19 cellular contexts compared by ENCODE assay signal in genomic region chr18:70578480-70578879, GRCh38.
DNase-seq lines count a peak whose midpoint lies in the region; ATAC-seq and TF ChIP-seq lines count a peak whose summit lies in the region.
"Had no signal": no experiment of that assay in that cellular context is flagged by ENCODE, and none has a peak within 500 bp of the region (broad histone marks: within the 10 kb centered on the region; RNA-seq: fewer than 3 reads in every experiment).

No MANE protein-coding gene starts in this region.

- no peak overlapping the region for H3K9ac ChIP-seq in neural progenitor cell

- no peak overlapping the region for H3K27ac Mint-ChIP-seq in neural progenitor cell
- H3K27ac Mint-ChIP-seq in activated T-cell treated with anti-CD3 and anti-CD28 coated beads, Interleukin-2, amount 50 U/mL, for 72 hours, result no peak overlapping the region

- peaks cover 4% of the 10 kb centered on the region for H3K27me3 Mint-ChIP-seq in neural progenitor cell (ENCODE audit: insufficient read depth, low read depth)
- H3K27me3 Mint-ChIP-seq in activated T-cell treated with anti-CD3 and anti-CD28 coated beads, Interleukin-2, amount 50 U/mL, for 72 hours (ENCODE audit: low read depth), result no peaks in the 10 kb centered on the region

- H3K27me3 ChIP-seq in WERI-Rb-1 (ENCODE audit: insufficient read depth, low read depth, severe bottlenecking) (no peaks in the 10 kb centered on the region), neural progenitor cell (no peaks in the 10 kb centered on the region)
- H3K27me3 ChIP-seq: cardiac muscle cell, gastrocnemius medialis, ovary had no signal

- peak overlapping the region; percentile 85 for H2AFZ ChIP-seq in neural progenitor cell (replicated peaks)

- H3K9me3 ChIP-seq in WERI-Rb-1 (ENCODE audit: severe bottlenecking) (no peaks in the 10 kb centered on the region), neural progenitor cell (ENCODE audit: low read depth) (no peaks in the 10 kb centered on the region)
- H3K9me3 ChIP-seq: gastrocnemius medialis, ovary, thoracic aorta had no signal

- H3K4me3 ChIP-seq in WERI-Rb-1 (ENCODE audit: low read depth, low read length), result no peak overlapping the region
- H3K4me3 ChIP-seq in neural progenitor cell, result no peak overlapping the region
- H3K4me3 ChIP-seq: cardiac muscle cell, gastrocnemius medialis, K562, ovary, thoracic aorta had no signal

- peak; percentile 5 to 6 for DNase-seq in activated CD4-positive, alpha-beta T cell treated with anti-CD3 and anti-CD28 coated beads, Interleukin-2, amount 50 U/mL, for 48 hours
- no peak for DNase-seq in activated CD4-positive, alpha-beta T cell treated with anti-CD3 and anti-CD28 coated beads, Interleukin-2, amount 50 U/mL, for 4 hours
- no peak for DNase-seq in WERI-Rb-1
- DNase-seq in neural progenitor cell (ENCODE audit: low spot score), result peak; percentile 78
- DNase-seq in activated T-cell treated with anti-CD3 and anti-CD28 coated beads, Interleukin-2, amount 50 U/mL, for 72 hours, result no peak
- DNase-seq in NCI-H2171 treated with DMSO at 0.1 percent for 48 hours (lab: John Stamatoyannopoulos, UW), result no peak
- DNase-seq: activated naive CD4-positive, alpha-beta T cell treated with anti-CD3 and anti-CD28 coated beads, Interleukin-2, amount 50 U/mL, for 16 hours; gastrocnemius medialis; midbrain; NCI-H1694 treated with DMSO at 0.1 percent for 48 hours; NCI-H774; ovary; SIG-M5; stimulated activated CD4-positive, alpha-beta T cell treated with anti-CD3 and anti-CD28 coated beads, Interleukin-15, amount 100 ng/mL, for 24 hours had no signal

- peaks cover 24% of the 10 kb centered on the region for H3K4me1 Mint-ChIP-seq in neural progenitor cell
- no peaks in the 10 kb centered on the region for H3K4me1 Mint-ChIP-seq in activated T-cell treated with anti-CD3 and anti-CD28 coated beads, Interleukin-2, amount 50 U/mL, for 72 hours (ENCODE audit: low read depth)

- H3K36me3 ChIP-seq in WERI-Rb-1 (no peaks in the 10 kb centered on the region), neural progenitor cell (no peaks in the 10 kb centered on the region)
- H3K36me3 ChIP-seq: cardiac muscle cell, gastrocnemius medialis, ovary, thoracic aorta had no signal

- TF ChIP-seq EP300 in Ishikawa (IDR thresholded peaks at IDR 0.05; ENCODE audit: borderline replicate concordance), result no peak

- no peaks in the 10 kb centered on the region for H3K36me3 Mint-ChIP-seq in neural progenitor cell
- H3K36me3 Mint-ChIP-seq in activated T-cell treated with anti-CD3 and anti-CD28 coated beads, Interleukin-2, amount 50 U/mL, for 72 hours (ENCODE audit: insufficient read depth in 2 of 2), result no peaks in the 10 kb centered on the region

- TF ChIP-seq CTCF in WERI-Rb-1 (IDR thresholded peaks at IDR 0.05; ENCODE audit: low read depth, low read length), result 0 out of 2 replicates have a peak, but pooled peaks have one; percentile 14
- peak; percentile 78 for TF ChIP-seq CTCF in neural progenitor cell (IDR thresholded peaks at IDR 0.05)

- H3K4me3 Mint-ChIP-seq in neural progenitor cell, result no peak overlapping the region
- H3K4me3 Mint-ChIP-seq in activated T-cell treated with anti-CD3 and anti-CD28 coated beads, Interleukin-2, amount 50 U/mL, for 72 hours, result no peak overlapping the region

- H3K27ac ChIP-seq in WERI-Rb-1 (no peak overlapping the region), neural progenitor cell (no peak overlapping the region)
- H3K27ac ChIP-seq: cardiac muscle cell, gastrocnemius medialis, ovary, thoracic aorta had no signal

- no peaks in the 10 kb centered on the region for H3K79me2 ChIP-seq in neural progenitor cell (ENCODE audit: low read depth)

- no peaks in the 10 kb centered on the region for H3F3A ChIP-seq in neural progenitor cell (ENCODE audit: low read depth)

- TF ChIP-seq RAD21 in Ishikawa (IDR thresholded peaks at IDR 0.05; ENCODE audit: low read depth), result peak; percentile 25; the same call in 1 of the 2 replicates

- H4K20me1 ChIP-seq in neural progenitor cell (ENCODE audit: low read depth), result no peaks in the 10 kb centered on the region

- H3K4me2 ChIP-seq in neural progenitor cell, result no peak overlapping the region

- H3K9me3 Mint-ChIP-seq in neural progenitor cell, result peaks cover 6% of the 10 kb centered on the region
- H3K9me3 Mint-ChIP-seq in activated T-cell treated with anti-CD3 and anti-CD28 coated beads, Interleukin-2, amount 50 U/mL, for 72 hours, result peaks cover 3 to 6% of the 10 kb centered on the region in 2 donors

- H3K4me1 ChIP-seq in neural progenitor cell, result no peaks in the 10 kb centered on the region
- H3K4me1 ChIP-seq: gastrocnemius medialis had no signal

- ATAC-seq in activated T-cell treated with anti-CD3 and anti-CD28 coated beads, Interleukin-2, amount 50 U/mL, for 72 hours (replicated peaks in 1 of 2), result no peak
- ATAC-seq in HG02852 (IDR thresholded peaks at IDR 0.05; ENCODE audit: unreplicated experiment), result no peak
- ATAC-seq: gastrocnemius medialis, K562 had no signal

TF ChIP-seq in Ishikawa, 13 proteins besides CTCF, POLR2A, EP300 and RAD21:
- TF ChIP-seq NFIC (IDR thresholded peaks at IDR 0.05) (no peak), YY1 (IDR thresholded peaks at IDR 0.05; ENCODE audit: low read depth) (no peak), CREB1 (IDR thresholded peaks at IDR 0.05; ENCODE audit: low read depth) (no peak), TAF1 (IDR thresholded peaks at IDR 0.05; ENCODE audit: low read depth) (no peak), TCF12 (IDR thresholded peaks at IDR 0.05; ENCODE audit: low read depth) (no peak), FOXM1 (IDR thresholded peaks at IDR 0.05; ENCODE audit: borderline replicate concordance, low read depth) (no peak), TEAD4 (IDR thresholded peaks at IDR 0.05) (no peak), EGR1 (IDR thresholded peaks at IDR 0.05) (no peak), REST (IDR thresholded peaks at IDR 0.05; ENCODE audit: low read depth) (no peak), USF1 (IDR thresholded peaks at IDR 0.05) (no peak), ZBTB7A (IDR thresholded peaks at IDR 0.05; ENCODE audit: low read depth) (no peak), MAX (IDR thresholded peaks at IDR 0.05) (no peak), CEBPB (IDR thresholded peaks at IDR 0.05) (no peak)

Comparison
In these comparisons a context has a peak if more than half of its experiments do, and no peak if none do; other contexts are left out.
1. DNase-seq: peak in activated CD4-positive, alpha-beta T cell treated with anti-CD3 and anti-CD28 coated beads, Interleukin-2, amount 50 U/mL, for 48 hours (2 of 2) and neural progenitor cell (single experiment); none in activated CD4-positive, alpha-beta T cell treated with anti-CD3 and anti-CD28 coated beads, Interleukin-2, amount 50 U/mL, for 4 hours (0 of 2), WERI-Rb-1 (single experiment), activated T-cell treated with anti-CD3 and anti-CD28 coated beads, Interleukin-2, amount 50 U/mL, for 72 hours (0 of 2) and NCI-H2171 treated with DMSO at 0.1 percent for 48 hours (single experiment).